ENCODE assay signal across 17 cellular contexts in genomic region chr10:11143240-11143639, GRCh38.
DNase-seq lines count a peak whose midpoint lies in the region; ATAC-seq and TF ChIP-seq lines count a peak whose summit lies in the region.
"Had no signal": no experiment of that assay in that cellular context is flagged by ENCODE, and none has a peak within 500 bp of the region (broad histone marks: within the 10 kb centered on the region; RNA-seq: fewer than 3 reads in every experiment).

No MANE protein-coding gene starts in this region.

- no peaks in the 10 kb centered on the region for H3F3A ChIP-seq in PC-3 (ENCODE audit: low read length, unreplicated experiment)

- H3K27ac ChIP-seq in BLaER1 (no peak overlapping the region), PC-3 (ENCODE audit: low read length) (no peak overlapping the region)
- H3K27ac ChIP-seq in CD8-positive, alpha-beta memory T cell (ENCODE audit: low read depth, low read length) = no peak overlapping the region
- H3K27ac ChIP-seq: body of pancreas, esophagus squamous epithelium had no signal

- no peaks in the 10 kb centered on the region for H3K79me2 ChIP-seq in PC-3 (ENCODE audit: low read length)

- H3K36me3 ChIP-seq in BLaER1 (no peaks in the 10 kb centered on the region), PC-3 (ENCODE audit: low read depth, low read length) (no peaks in the 10 kb centered on the region)
- H3K36me3 ChIP-seq in CD8-positive, alpha-beta memory T cell (ENCODE audit: insufficient read depth, low read length) = no peaks in the 10 kb centered on the region
- H3K36me3 ChIP-seq: esophagus squamous epithelium had no signal

- H3K27me3 ChIP-seq in BLaER1 = no peaks in the 10 kb centered on the region
- H3K27me3 ChIP-seq in CD8-positive, alpha-beta memory T cell (ENCODE audit: insufficient read depth, low read length, poor library complexity, severe bottlenecking) = no peaks in the 10 kb centered on the region
- no peaks in the 10 kb centered on the region for H3K27me3 ChIP-seq in PC-3 (ENCODE audit: low read length)
- H3K27me3 ChIP-seq: body of pancreas, esophagus squamous epithelium had no signal

- no peak overlapping the region for H3K9ac ChIP-seq in BLaER1
- H3K9ac ChIP-seq in PC-3 (ENCODE audit: low read length) = no peak overlapping the region

- CTCF ChIA-PET in CD8-positive, alpha-beta memory T cell (lab: Charles Lee) = interaction anchor here (4.1 to 10.8 kb wide), 3 partner anchors 26 to 127 kb away, joined by 22 to 288 read pairs (median 36); no protein-coding TSS in a partner anchor
- CTCF ChIA-PET in PC-3 (lab: Charles Lee) = no interaction called here

- H3K9me3 Mint-ChIP-seq in CD8-positive, alpha-beta memory T cell = no peaks in the 10 kb centered on the region
- H3K9me3 Mint-ChIP-seq in endothelial cell (ENCODE audit: unreplicated experiment) = no peaks in the 10 kb centered on the region

- no peak for DNase-seq in CD8-positive, alpha-beta memory T cell
- DNase-seq in T-helper 17 cell = no peak
- no peak for DNase-seq in endothelial cell (ENCODE audit: low spot score)
- no peak for DNase-seq in PC-3
- DNase-seq in cardiac septum (ENCODE audit: low spot score) = no peak
- DNase-seq in NCI-H146 treated with DMSO at 0.1 percent for 48 hours (lab: John Stamatoyannopoulos, UW; ENCODE audit: unreplicated experiment) = no peak
- DNase-seq: activated CD8-positive, alpha-beta memory T cell treated with anti-CD3 and anti-CD28 coated beads, Interleukin-2, amount 10 ng/mL, durations not matched to agents 7 days and 5 days; body of pancreas; dorsolateral prefrontal cortex; esophagus squamous epithelium; HFFc6; mammary epithelial cell; NCI-H526; OCI-M1 had no signal

- no peaks in the 10 kb centered on the region for H3K9me2 ChIP-seq in PC-3 (replicated peaks; ENCODE audit: low read length)

- no TSS peak for BruUV-seq in PC-3 (replicated peaks; lab: Mats Ljungman, UMichigan)

- peaks cover 78 to 84% (median 83%) of the 10 kb centered on the region in 3 donors for H3K4me1 Mint-ChIP-seq in CD8-positive, alpha-beta memory T cell
- H3K4me1 Mint-ChIP-seq in T-helper 17 cell (peaks cover 67% of the 10 kb centered on the region), endothelial cell (ENCODE audit: unreplicated experiment) (peaks cover 45% of the 10 kb centered on the region)

- no peak overlapping the region for H3K4me3 ChIP-seq in BLaER1
- no peak overlapping the region for H3K4me3 ChIP-seq in CD8-positive, alpha-beta memory T cell (ENCODE audit: low read length)
- no peak overlapping the region for H3K4me3 ChIP-seq in PC-3 (ENCODE audit: low read length)
- H3K4me3 ChIP-seq: body of pancreas, dorsolateral prefrontal cortex, esophagus squamous epithelium had no signal

- peak overlapping the region; percentile 37; the same call in 1 of the 2 replicates for H3K4me2 ChIP-seq in BLaER1
- no peak overlapping the region for H3K4me2 ChIP-seq in PC-3 (ENCODE audit: low read length)

- H3K27me3 Mint-ChIP-seq in CD8-positive, alpha-beta memory T cell = no peaks in the 10 kb centered on the region
- H3K27me3 Mint-ChIP-seq in T-helper 17 cell (no peaks in the 10 kb centered on the region), endothelial cell (ENCODE audit: unreplicated experiment) (peaks cover 1% of the 10 kb centered on the region)
- H3K27me3 Mint-ChIP-seq: activated CD8-positive, alpha-beta memory T cell treated with anti-CD3 and anti-CD28 coated beads, Interleukin-2, amount 10 ng/mL, durations not matched to agents 7 days and 5 days had no signal

- H2AFZ ChIP-seq in PC-3 (ENCODE audit: low read length) = no peak overlapping the region

- TF ChIP-seq CTCF in endothelial cell (IDR thresholded peaks at IDR 0.05; ENCODE audit: unreplicated experiment) (no peak), PC-3 (conservative IDR thresholded peaks at IDR 0.05; ENCODE audit: low read depth, low read length) (no peak)

- no peaks in the 10 kb centered on the region for H4K20me1 ChIP-seq in BLaER1
- no peaks in the 10 kb centered on the region for H4K20me1 ChIP-seq in PC-3 (ENCODE audit: low read length)

- POLR2A ChIA-PET in CD8-positive, alpha-beta memory T cell (lab: Charles Lee) = interaction anchor here (0.9 kb wide), 1 partner anchor 22 kb away, joined by 3 read pairs; no protein-coding TSS in a partner anchor
- POLR2A ChIA-PET in PC-3 (lab: Charles Lee; ENCODE audit: unreplicated experiment) = no interaction called here

- intact Hi-C loops in PC-3 (cut with micrococcal nuclease) (no loop called here), cardiac septum (cut with DNase I) (no loop called here)

- H3K9me3 ChIP-seq in BLaER1 (peaks cover 8% of the 10 kb centered on the region), T-helper 17 cell (ENCODE audit: control insufficient read depth, low read length, poor library complexity, severe bottlenecking) (no peaks in the 10 kb centered on the region), PC-3 (ENCODE audit: low read length) (no peaks in the 10 kb centered on the region)
- no peaks in the 10 kb centered on the region for H3K9me3 ChIP-seq in CD8-positive, alpha-beta memory T cell (ENCODE audit: low read length)
- H3K9me3 ChIP-seq: body of pancreas, esophagus squamous epithelium had no signal

- H3K36me3 Mint-ChIP-seq in CD8-positive, alpha-beta memory T cell = no peaks in the 10 kb centered on the region
- H3K36me3 Mint-ChIP-seq in T-helper 17 cell (ENCODE audit: low read depth) (peaks cover 2% of the 10 kb centered on the region), endothelial cell (ENCODE audit: low read depth, unreplicated experiment) (no peaks in the 10 kb centered on the region)

- H3K4me3 Mint-ChIP-seq in CD8-positive, alpha-beta memory T cell = peak overlapping the region in 1 of 7 donors; percentile 6
- H3K4me3 Mint-ChIP-seq in T-helper 17 cell = no peak overlapping the region
- H3K4me3 Mint-ChIP-seq in endothelial cell (ENCODE audit: unreplicated experiment) = no peak overlapping the region
- H3K4me3 Mint-ChIP-seq: activated CD8-positive, alpha-beta memory T cell treated with anti-CD3 and anti-CD28 coated beads, Interleukin-2, amount 10 ng/mL, durations not matched to agents 7 days and 5 days; HFFc6; neural crest cell had no signal

- ATAC-seq in T-helper 17 cell = no peak
- no peak for ATAC-seq in PC-3
- no peak for ATAC-seq in GM21360 (IDR thresholded peaks at IDR 0.05; ENCODE audit: unreplicated experiment)
- ATAC-seq: activated CD8-positive, alpha-beta memory T cell treated with anti-CD3 and anti-CD28 coated beads, Interleukin-2, amount 10 ng/mL, durations not matched to agents 7 days and 5 days; body of pancreas had no signal

- peaks cover 55% of the 10 kb centered on the region for H3K4me1 ChIP-seq in BLaER1
- H3K4me1 ChIP-seq in CD8-positive, alpha-beta memory T cell (ENCODE audit: insufficient read depth, low read length) = peaks cover 87% of the 10 kb centered on the region
- H3K4me1 ChIP-seq in PC-3 (ENCODE audit: insufficient read depth, low read length) = no peaks in the 10 kb centered on the region

- peak overlapping the region; percentile 48 to 89 (median 75) for H3K27ac Mint-ChIP-seq in CD8-positive, alpha-beta memory T cell
- peak overlapping the region; percentile 99 for H3K27ac Mint-ChIP-seq in T-helper 17 cell
- H3K27ac Mint-ChIP-seq in endothelial cell (ENCODE audit: unreplicated experiment) = peak overlapping the region; percentile 19
- H3K27ac Mint-ChIP-seq: activated CD8-positive, alpha-beta memory T cell treated with anti-CD3 and anti-CD28 coated beads, Interleukin-2, amount 10 ng/mL, durations not matched to agents 7 days and 5 days; HFFc6 had no signal

Comparison
In these comparisons a context has a peak if more than half of its experiments do, and no peak if none do; other contexts are left out.
1. H3K27ac Mint-ChIP-seq: peak in every context shown above with its lines; median percentile 99 in T-helper 17 cell; 75 in CD8-positive, alpha-beta memory T cell; 19 in endothelial cell.